Comparison of ENCODE assay signal across 18 cellular contexts in the genomic region with DNA sequence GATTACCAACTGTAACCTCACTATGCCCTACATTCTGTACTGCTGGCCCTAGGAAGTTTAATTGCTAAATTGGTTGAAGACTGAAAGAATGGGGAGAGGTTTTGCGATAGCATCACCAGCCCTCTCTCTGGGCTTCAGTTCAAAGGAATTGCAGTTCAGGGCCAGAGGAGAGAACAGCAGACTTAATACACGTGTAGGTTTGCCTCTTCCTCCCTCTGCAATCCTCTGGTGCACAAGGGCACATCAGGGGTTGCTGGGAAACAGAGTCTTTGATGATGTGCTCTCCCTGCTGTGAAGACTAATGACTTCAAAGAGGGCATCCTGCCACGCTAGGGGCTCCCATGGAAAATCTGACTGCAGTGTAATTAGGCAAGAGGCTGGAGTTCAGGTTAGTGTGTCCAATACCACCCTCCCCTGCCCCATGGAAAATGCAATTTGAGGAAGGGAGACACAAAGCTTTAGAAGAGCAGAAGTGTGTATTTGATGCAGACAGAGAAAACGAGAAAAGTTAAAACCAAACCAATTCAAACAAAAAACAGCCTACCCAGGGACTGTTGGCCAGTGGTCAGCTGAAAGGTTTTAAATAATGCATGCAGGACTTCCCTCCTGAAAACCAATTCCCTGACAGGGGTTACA.
DNase-seq lines count a peak whose midpoint lies in the region; ATAC-seq and TF ChIP-seq lines count a peak whose summit lies in the region.
"Had no signal": no experiment of that assay in that cellular context is flagged by ENCODE, and none has a peak within 500 bp of the region (broad histone marks: within the 10 kb centered on the region; RNA-seq: fewer than 3 reads in every experiment).

No MANE protein-coding gene starts in this region.

- H3K27ac ChIP-seq in H9 (ENCODE audit: insufficient read length, low read depth, low read length) (no peak overlapping the region), esophagus muscularis mucosa (replicated peaks in 1 of 4) (no peak overlapping the region)
- H3K27ac ChIP-seq: KMS-11, uterus had no signal

- TF ChIP-seq EP300 in esophagus muscularis mucosa (IDR thresholded peaks at IDR 0.05): no peak

- no peak for ATAC-seq in GM18873 (IDR thresholded peaks at IDR 0.05; ENCODE audit: low FRiP score, unreplicated experiment)
- ATAC-seq in HG03045 (IDR thresholded peaks at IDR 0.05; ENCODE audit: unreplicated experiment): no peak
- no peak for ATAC-seq in HG03432 (IDR thresholded peaks at IDR 0.05; ENCODE audit: unreplicated experiment)

- H3K36me3 Mint-ChIP-seq in H9 (ENCODE audit: insufficient read depth in 1 of 3, low read depth in 3 of 3) (no peaks in the 10 kb centered on the region), nephron progenitor cell (ENCODE audit: low read depth) (no peaks in the 10 kb centered on the region)
- no peaks in the 10 kb centered on the region for H3K36me3 Mint-ChIP-seq in activated naive CD4-positive, alpha-beta T cell treated with anti-CD3 and anti-CD28 coated beads for 36 hours (ENCODE audit: low read depth)
- H3K36me3 Mint-ChIP-seq: memory B cell had no signal

- no peaks in the 10 kb centered on the region; a peak in 1 of 5 replicates for H3K9me3 Mint-ChIP-seq in H9
- no peaks in the 10 kb centered on the region for H3K9me3 Mint-ChIP-seq in nephron progenitor cell
- peaks cover 3% of the 10 kb centered on the region for H3K9me3 Mint-ChIP-seq in activated naive CD4-positive, alpha-beta T cell treated with anti-CD3 and anti-CD28 coated beads for 36 hours
- H3K9me3 Mint-ChIP-seq: dendritic cell treated with granulocyte-macrophage colony-stimulating factor and Interleukin-4, amounts not matched to agents 40 ng/mL and 50 ng/mL, for 4 days; stimulated activated naive CD8-positive, alpha-beta T cell treated with anti-CD3 and anti-CD28 coated beads, Interleukin-15, Interleukin-2, amounts not matched to agents 100 ng/mL and 50 ng/mL, for 24 hours; T-helper 1 cell treated with Interleukin-12 subunit alpha and Interleukin-12 subunit beta and Interleukin-4 antibody, amounts not matched to agents 30 μg/mL and 1 μg/mL, for 36 hours had no signal

- H2BK5ac ChIP-seq in H9 (ENCODE audit: insufficient read length, low read length): no peak overlapping the region

- no peak overlapping the region for H4K91ac ChIP-seq in H9 (ENCODE audit: insufficient read length, low read depth, low read length)

- CTCF ChIA-PET in activated naive CD4-positive, alpha-beta T cell treated with anti-CD3 and anti-CD28 coated beads for 36 hours (lab: Charles Lee): no interaction called here

- no peak overlapping the region for H2AFZ ChIP-seq in H9 (ENCODE audit: low read length)

- H2AK5ac ChIP-seq in H9 (ENCODE audit: insufficient read length, low read length): no peak overlapping the region

- H3K79me1 ChIP-seq in H9 (ENCODE audit: insufficient read depth, low read depth, low read length, poor library complexity, severe bottlenecking): no peaks in the 10 kb centered on the region

- H3K27ac Mint-ChIP-seq in H9: no peak overlapping the region
- peak overlapping the region; percentile 83 for H3K27ac Mint-ChIP-seq in nephron progenitor cell
- no peak overlapping the region for H3K27ac Mint-ChIP-seq in activated naive CD4-positive, alpha-beta T cell treated with anti-CD3 and anti-CD28 coated beads for 36 hours
- H3K27ac Mint-ChIP-seq: dendritic cell treated with granulocyte-macrophage colony-stimulating factor and Interleukin-4, amounts not matched to agents 40 ng/mL and 50 ng/mL, for 4 days; memory B cell; stimulated activated naive CD8-positive, alpha-beta T cell treated with anti-CD3 and anti-CD28 coated beads, Interleukin-15, Interleukin-2, amounts not matched to agents 100 ng/mL and 50 ng/mL, for 24 hours; T-helper 1 cell treated with Interleukin-12 subunit alpha and Interleukin-12 subunit beta and Interleukin-4 antibody, amounts not matched to agents 30 μg/mL and 1 μg/mL, for 36 hours had no signal

- no peak overlapping the region for H2BK15ac ChIP-seq in H9 (ENCODE audit: low read depth, low read length)

- no peak overlapping the region for H3K4ac ChIP-seq in H9 (ENCODE audit: low read depth, low read length)

- intact Hi-C loops in esophagus muscularis mucosa (cut with DNase I): no loop called here
- intact Hi-C loops in activated naive CD4-positive, alpha-beta T cell treated with anti-CD3 and anti-CD28 coated beads for 36 hours (cut with micrococcal nuclease): no loop called here

- no peak overlapping the region for H3K18ac ChIP-seq in H9 (ENCODE audit: insufficient read length, low read depth, low read length)

- H3K14ac ChIP-seq in H9 (ENCODE audit: insufficient read depth, low read length): no peak overlapping the region

- H3K9me3 ChIP-seq in H9 (ENCODE audit: control insufficient read depth, low read depth, low read length) (no peaks in the 10 kb centered on the region), esophagus muscularis mucosa (no peaks in the 10 kb centered on the region)
- H3K9me3 ChIP-seq: uterus had no signal

- H2BK12ac ChIP-seq in H9 (ENCODE audit: insufficient read length, low read depth, low read length): no peak overlapping the region

- no peak overlapping the region for H3K23ac ChIP-seq in H9 (ENCODE audit: insufficient read length, low read depth, low read length)

- no peak overlapping the region for H2BK120ac ChIP-seq in H9 (ENCODE audit: low read depth, low read length, poor library complexity, severe bottlenecking)

- H4K20me1 ChIP-seq in H9 (ENCODE audit: control insufficient read depth, insufficient read depth, insufficient read length): no peaks in the 10 kb centered on the region

- TF ChIP-seq CTCF in H9 (conservative IDR thresholded peaks at IDR 0.05): no peak
- TF ChIP-seq CTCF in esophagus muscularis mucosa (IDR thresholded peaks at IDR 0.05): no peak
- TF ChIP-seq CTCF in nephron progenitor cell (IDR thresholded peaks at IDR 0.05): no peak

- no peaks in the 10 kb centered on the region; the same call in 1 of the 2 replicates for H3K4me1 ChIP-seq in H9 (ENCODE audit: insufficient read depth, low read length)
- no peaks in the 10 kb centered on the region for H3K4me1 ChIP-seq in esophagus muscularis mucosa
- H3K4me1 ChIP-seq: uterus had no signal

- H3K9ac ChIP-seq in H9 (ENCODE audit: extremely low read depth, insufficient read length, low read length): no peak overlapping the region
- H3K9ac ChIP-seq: KMS-11 had no signal

- DNase-seq in H9 (peak; percentile 57), NCI-H748 (lab: John Stamatoyannopoulos, UW; ENCODE audit: unreplicated experiment) (peak; percentile 43), esophagus muscularis mucosa (ENCODE audit: extremely low spot score) (peak; percentile 90), nephron progenitor cell (peak; percentile 37)
- no peak for DNase-seq in activated naive CD4-positive, alpha-beta T cell treated with anti-CD3 and anti-CD28 coated beads for 36 hours
- DNase-seq: AML-193, GOT3, NCI-H69 had no signal

- H3K56ac ChIP-seq in H9 (ENCODE audit: insufficient read length, low read depth, low read length): no peak overlapping the region

- no peak overlapping the region for H2BK20ac ChIP-seq in H9 (ENCODE audit: low read depth, low read length, poor library complexity, severe bottlenecking)

- H3K36me3 ChIP-seq in esophagus muscularis mucosa: no peaks in the 10 kb centered on the region
- H3K36me3 ChIP-seq: uterus had no signal

- H3K4me1 Mint-ChIP-seq in H9: peaks cover 11 to 13% of the 10 kb centered on the region in 2 experiments
- peaks cover 43% of the 10 kb centered on the region for H3K4me1 Mint-ChIP-seq in nephron progenitor cell
- H3K4me1 Mint-ChIP-seq in activated naive CD4-positive, alpha-beta T cell treated with anti-CD3 and anti-CD28 coated beads for 36 hours (ENCODE audit: low read depth): no peaks in the 10 kb centered on the region
- H3K4me1 Mint-ChIP-seq: memory B cell had no signal

- no peak overlapping the region for H3K4me3 ChIP-seq in esophagus muscularis mucosa
- H3K4me3 ChIP-seq: smooth muscle cell, uterus had no signal

- H3K79me2 ChIP-seq in H9 (ENCODE audit: insufficient read depth, low read length): no peaks in the 10 kb centered on the region

- no CpG with 5 or more reads among the region's 4 CpGs for WGBS in H9 (ENCODE audit: extremely low coverage, insufficient read length, low lambda C conversion rate)
- 17% methylated on average over 4 of the region's 4 CpGs for WGBS in esophagus muscularis mucosa

- no peak overlapping the region for H3T11ph ChIP-seq in H9 (ENCODE audit: low read length)

- H4K8ac ChIP-seq in H9 (replicated peaks; ENCODE audit: insufficient read length, low read depth, low read length): no peak overlapping the region

- H4K5ac ChIP-seq in H9 (ENCODE audit: insufficient read length, low read depth, low read length): no peak overlapping the region

- H3K27me3 Mint-ChIP-seq in H9 (ENCODE audit: low read depth): peaks cover 42% of the 10 kb centered on the region
- H3K27me3 Mint-ChIP-seq in nephron progenitor cell (ENCODE audit: low read depth, poor library complexity): no peaks in the 10 kb centered on the region
- H3K27me3 Mint-ChIP-seq in activated naive CD4-positive, alpha-beta T cell treated with anti-CD3 and anti-CD28 coated beads for 36 hours (ENCODE audit: low read depth): peaks cover 6% of the 10 kb centered on the region
- H3K27me3 Mint-ChIP-seq: dendritic cell treated with granulocyte-macrophage colony-stimulating factor and Interleukin-4, amounts not matched to agents 40 ng/mL and 50 ng/mL, for 4 days; stimulated activated naive CD8-positive, alpha-beta T cell treated with anti-CD3 and anti-CD28 coated beads, Interleukin-15, Interleukin-2, amounts not matched to agents 100 ng/mL and 50 ng/mL, for 24 hours had no signal

- TF ChIP-seq POLR2A in esophagus muscularis mucosa (IDR thresholded peaks at IDR 0.05; ENCODE audit: low read depth): no peak

- H3K4me3 Mint-ChIP-seq in H9 (no peak overlapping the region; a peak in 1 of 5 replicates), nephron progenitor cell (peak overlapping the region; percentile 66)
- no peak overlapping the region for H3K4me3 Mint-ChIP-seq in activated naive CD4-positive, alpha-beta T cell treated with anti-CD3 and anti-CD28 coated beads for 36 hours
- H3K4me3 Mint-ChIP-seq: dendritic cell treated with granulocyte-macrophage colony-stimulating factor and Interleukin-4, amounts not matched to agents 40 ng/mL and 50 ng/mL, for 4 days; memory B cell; stimulated activated naive CD8-positive, alpha-beta T cell treated with anti-CD3 and anti-CD28 coated beads, Interleukin-15, Interleukin-2, amounts not matched to agents 100 ng/mL and 50 ng/mL, for 24 hours; T-helper 1 cell treated with Interleukin-12 subunit alpha and Interleukin-12 subunit beta and Interleukin-4 antibody, amounts not matched to agents 30 μg/mL and 1 μg/mL, for 36 hours had no signal

- H3K23me2 ChIP-seq in H9 (ENCODE audit: insufficient read length, low read depth, low read length, poor library complexity, severe bottlenecking): no peaks in the 10 kb centered on the region

- H3K4me2 ChIP-seq in H9 (ENCODE audit: insufficient read depth, insufficient read length, low read length): no peak overlapping the region
- H3K4me2 ChIP-seq: KMS-11, smooth muscle cell had no signal

- H3K27me3 ChIP-seq in H9 (ENCODE audit: insufficient read depth, low read length): no peaks in the 10 kb centered on the region
- no peaks in the 10 kb centered on the region for H3K27me3 ChIP-seq in esophagus muscularis mucosa
- H3K27me3 ChIP-seq: uterus had no signal
